In the genomic region with DNA sequence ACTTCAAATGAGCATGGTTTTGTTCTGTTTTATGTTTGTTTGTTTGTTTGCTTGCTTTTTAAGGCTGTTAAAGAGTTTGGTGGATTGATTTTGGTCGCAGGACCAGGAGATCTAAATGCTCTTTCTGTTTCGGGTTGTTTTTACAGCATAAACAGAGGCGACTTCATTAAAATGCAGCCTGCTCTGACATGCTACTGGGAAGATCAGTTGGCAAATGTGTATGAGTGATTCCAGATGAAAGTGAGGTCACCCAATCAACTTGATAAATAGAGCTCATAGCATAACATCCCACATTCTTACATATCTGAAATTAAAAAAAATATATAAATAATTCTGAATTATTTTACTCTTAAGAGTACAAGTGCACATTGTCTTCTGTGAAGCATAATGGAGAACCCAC, we compare ENCODE assay signal across 21 cellular contexts.
"Had no signal": no experiment of that assay in that cellular context is flagged by ENCODE, and none has a peak within 500 bp of the region (broad histone marks: within the 10 kb centered on the region; RNA-seq: fewer than 3 reads in every experiment).

No MANE protein-coding gene starts in this region.

- H3K4me2 ChIP-seq: hepatocyte had no signal

- H2AFZ ChIP-seq: hepatocyte had no signal

- ATAC-seq: gastrocnemius medialis; left lobe of liver; natural killer cell; right lobe of liver; stimulated activated naive CD8-positive, alpha-beta T cell treated with anti-CD3 and anti-CD28 coated beads, Interleukin-15, amount 100 ng/mL, for 72 hours had no signal

- H3K27ac ChIP-seq: colonic mucosa, esophagus muscularis mucosa, gastrocnemius medialis, hepatocyte, neutrophil, pancreas, right lobe of liver, thyroid gland had no signal

- H3K4me3 ChIP-seq: colonic mucosa, esophagus muscularis mucosa, gastrocnemius medialis, heart left ventricle, hepatocyte, lung, pancreas, right lobe of liver, thyroid gland had no signal

- H3K27me3 ChIP-seq: colonic mucosa, esophagus muscularis mucosa, gastrocnemius medialis, heart left ventricle, hepatocyte, neutrophil, pancreas, right lobe of liver, thyroid gland had no signal

- H3K36me3 ChIP-seq: colonic mucosa, esophagus muscularis mucosa, gastrocnemius medialis, heart left ventricle, neutrophil, pancreas, right lobe of liver, thyroid gland had no signal

- H3K9me3 ChIP-seq: colonic mucosa, esophagus muscularis mucosa, gastrocnemius medialis, heart left ventricle, neutrophil, pancreas, right lobe of liver, thyroid gland had no signal

- H3K79me2 ChIP-seq: hepatocyte had no signal

- H3K4me1 ChIP-seq: colonic mucosa, esophagus muscularis mucosa, gastrocnemius medialis, heart left ventricle, right lobe of liver, thyroid gland had no signal

- DNase-seq: colonic mucosa; effector CD8-positive, alpha-beta T cell; endodermal cell; gastrocnemius medialis; heart left ventricle; kidney; natural killer cell; pancreas; right lobe of liver; small intestine; stimulated activated CD4-positive, alpha-beta T cell treated with anti-CD3 and anti-CD28 coated beads, Interleukin-15, amount 100 ng/mL, for 24 hours; stimulated activated CD4-positive, alpha-beta T cell treated with anti-CD3 and anti-CD28 coated beads, Interleukin-4, amount 100 ng/mL, for 1 hour; stimulated activated CD8-positive, alpha-beta memory T cell treated with anti-CD3 and anti-CD28 coated beads, Interleukin-4, amount 100 ng/mL, for 48 hours; stimulated activated naive CD4-positive, alpha-beta T cell; stimulated activated naive CD8-positive, alpha-beta T cell treated with anti-CD3 and anti-CD28 coated beads, Interleukin-15, amount 100 ng/mL, for 72 hours; thyroid gland had no signal
